Comparison of ENCODE assay signal across 1 cellular context in the genomic region with DNA sequence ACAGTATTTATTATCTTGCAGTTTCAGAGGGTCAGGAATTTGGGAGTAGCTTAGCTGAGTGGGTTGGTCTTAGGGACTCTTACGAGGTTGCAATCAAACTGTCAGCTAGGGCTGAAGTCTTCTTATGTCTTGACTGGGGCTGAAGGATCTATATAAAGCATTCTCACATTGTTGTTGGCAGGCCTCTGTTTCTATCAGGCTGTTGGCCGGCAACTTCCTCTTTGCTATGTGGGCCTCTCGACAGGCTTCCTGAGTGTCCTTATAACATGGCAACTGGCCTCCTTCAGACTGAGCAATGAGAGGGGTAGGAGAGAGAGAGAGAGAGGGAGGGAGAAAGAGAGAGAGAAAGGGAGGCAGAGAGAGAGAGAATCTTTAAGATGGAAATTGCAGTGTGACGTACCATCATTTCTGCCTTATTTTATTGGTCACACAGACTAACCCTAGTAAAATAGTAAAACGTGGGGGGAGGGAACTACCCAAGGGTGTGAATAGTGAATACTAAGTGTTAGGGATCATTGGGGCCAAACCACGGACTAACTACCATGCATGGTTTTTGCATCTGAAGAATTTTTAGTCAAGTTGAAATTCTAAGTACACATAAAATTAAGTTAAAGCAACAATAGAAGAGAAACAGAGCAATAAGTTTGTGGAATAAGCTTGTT.
TF ChIP-seq lines count a peak whose summit lies in the region.

No MANE protein-coding gene starts in this region.

TF ChIP-seq in HepG2, 621 proteins besides CTCF, POLR2A, EP300 and RAD21 (continued from another document):
- TF ChIP-seq, protein P1, sequence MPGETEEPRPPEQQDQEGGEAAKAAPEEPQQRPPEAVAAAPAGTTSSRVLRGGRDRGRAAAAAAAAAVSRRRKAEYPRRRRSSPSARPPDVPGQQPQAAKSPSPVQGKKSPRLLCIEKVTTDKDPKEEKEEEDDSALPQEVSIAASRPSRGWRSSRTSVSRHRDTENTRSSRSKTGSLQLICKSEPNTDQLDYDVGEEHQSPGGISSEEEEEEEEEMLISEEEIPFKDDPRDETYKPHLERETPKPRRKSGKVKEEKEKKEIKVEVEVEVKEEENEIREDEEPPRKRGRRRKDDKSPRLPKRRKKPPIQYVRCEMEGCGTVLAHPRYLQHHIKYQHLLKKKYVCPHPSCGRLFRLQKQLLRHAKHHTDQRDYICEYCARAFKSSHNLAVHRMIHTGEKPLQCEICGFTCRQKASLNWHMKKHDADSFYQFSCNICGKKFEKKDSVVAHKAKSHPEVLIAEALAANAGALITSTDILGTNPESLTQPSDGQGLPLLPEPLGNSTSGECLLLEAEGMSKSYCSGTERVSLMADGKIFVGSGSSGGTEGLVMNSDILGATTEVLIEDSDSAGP (CRISPR knock-in tag; IDR thresholded peaks at IDR 0.05; ENCODE audit: borderline replicate concordance): no peak
- TF ChIP-seq, protein P2, sequence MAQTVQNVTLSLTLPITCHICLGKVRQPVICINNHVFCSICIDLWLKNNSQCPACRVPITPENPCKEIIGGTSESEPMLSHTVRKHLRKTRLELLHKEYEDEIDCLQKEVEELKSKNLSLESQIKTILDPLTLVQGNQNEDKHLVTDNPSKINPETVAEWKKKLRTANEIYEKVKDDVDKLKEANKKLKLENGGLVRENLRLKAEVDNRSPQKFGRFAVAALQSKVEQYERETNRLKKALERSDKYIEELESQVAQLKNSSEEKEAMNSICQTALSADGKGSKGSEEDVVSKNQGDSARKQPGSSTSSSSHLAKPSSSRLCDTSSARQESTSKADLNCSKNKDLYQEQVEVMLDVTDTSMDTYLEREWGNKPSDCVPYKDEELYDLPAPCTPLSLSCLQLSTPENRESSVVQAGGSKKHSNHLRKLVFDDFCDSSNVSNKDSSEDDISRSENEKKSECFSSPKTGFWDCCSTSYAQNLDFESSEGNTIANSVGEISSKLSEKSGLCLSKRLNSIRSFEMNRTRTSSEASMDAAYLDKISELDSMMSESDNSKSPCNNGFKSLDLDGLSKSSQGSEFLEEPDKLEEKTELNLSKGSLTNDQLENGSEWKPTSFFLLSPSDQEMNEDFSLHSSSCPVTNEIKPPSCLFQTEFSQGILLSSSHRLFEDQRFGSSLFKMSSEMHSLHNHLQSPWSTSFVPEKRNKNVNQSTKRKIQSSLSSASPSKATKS (CRISPR knock-in tag; IDR thresholded peaks at IDR 0.05): no peak
- TF ChIP-seq, protein P3, sequence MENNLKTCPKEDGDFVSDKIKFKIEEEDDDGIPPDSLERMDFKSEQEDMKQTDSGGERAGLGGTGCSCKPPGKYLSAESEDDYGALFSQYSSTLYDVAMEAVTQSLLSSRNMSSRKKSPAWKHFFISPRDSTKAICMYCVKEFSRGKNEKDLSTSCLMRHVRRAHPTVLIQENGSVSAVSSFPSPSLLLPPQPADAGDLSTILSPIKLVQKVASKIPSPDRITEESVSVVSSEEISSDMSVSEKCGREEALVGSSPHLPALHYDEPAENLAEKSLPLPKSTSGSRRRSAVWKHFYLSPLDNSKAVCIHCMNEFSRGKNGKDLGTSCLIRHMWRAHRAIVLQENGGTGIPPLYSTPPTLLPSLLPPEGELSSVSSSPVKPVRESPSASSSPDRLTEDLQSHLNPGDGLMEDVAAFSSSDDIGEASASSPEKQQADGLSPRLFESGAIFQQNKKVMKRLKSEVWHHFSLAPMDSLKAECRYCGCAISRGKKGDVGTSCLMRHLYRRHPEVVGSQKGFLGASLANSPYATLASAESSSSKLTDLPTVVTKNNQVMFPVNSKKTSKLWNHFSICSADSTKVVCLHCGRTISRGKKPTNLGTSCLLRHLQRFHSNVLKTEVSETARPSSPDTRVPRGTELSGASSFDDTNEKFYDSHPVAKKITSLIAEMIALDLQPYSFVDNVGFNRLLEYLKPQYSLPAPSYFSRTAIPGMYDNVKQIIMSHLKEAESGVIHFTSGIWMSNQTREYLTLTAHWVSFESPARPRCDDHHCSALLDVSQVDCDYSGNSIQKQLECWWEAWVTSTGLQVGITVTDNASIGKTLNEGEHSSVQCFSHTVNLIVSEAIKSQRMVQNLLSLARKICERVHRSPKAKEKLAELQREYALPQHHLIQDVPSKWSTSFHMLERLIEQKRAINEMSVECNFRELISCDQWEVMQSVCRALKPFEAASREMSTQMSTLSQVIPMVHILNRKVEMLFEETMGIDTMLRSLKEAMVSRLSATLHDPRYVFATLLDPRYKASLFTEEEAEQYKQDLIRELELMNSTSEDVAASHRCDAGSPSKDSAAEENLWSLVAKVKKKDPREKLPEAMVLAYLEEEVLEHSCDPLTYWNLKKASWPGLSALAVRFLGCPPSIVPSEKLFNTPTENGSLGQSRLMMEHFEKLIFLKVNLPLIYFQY (CRISPR knock-in tag; IDR thresholded peaks at IDR 0.05; ENCODE audit: borderline replicate concordance): no peak
- no peak for TF ChIP-seq ZNF446 (CRISPR knock-in tag; IDR thresholded peaks at IDR 0.05)
- TF ChIP-seq ZNF530 (CRISPR knock-in tag; IDR thresholded peaks at IDR 0.05; ENCODE audit: low read depth): no peak
- no peak for TF ChIP-seq PRPF4 (IDR thresholded peaks at IDR 0.05; ENCODE audit: low read depth, low read length, poor library complexity, severe bottlenecking)
